ENCODE assay signal across 11 cellular contexts in the genomic region with DNA sequence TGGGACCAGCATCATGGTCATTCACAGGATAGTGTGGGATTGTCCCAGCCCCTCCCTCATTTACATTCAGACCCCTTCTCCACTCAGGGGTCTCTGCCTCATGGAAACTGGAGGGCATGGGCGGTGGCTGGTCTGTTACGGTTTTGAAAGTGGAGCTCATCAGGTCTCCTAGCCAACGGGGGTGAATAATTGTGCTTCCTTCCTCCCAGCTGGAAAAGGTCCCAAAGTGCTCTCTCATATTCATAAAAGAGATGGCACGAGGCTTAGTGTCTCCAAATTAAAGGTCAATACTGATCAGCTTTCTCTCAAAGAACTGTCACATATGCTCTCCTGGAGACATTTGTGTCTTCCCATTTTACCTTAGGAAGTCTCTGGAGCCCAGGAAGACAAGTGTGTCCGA. TPM values are rescaled to one million over a fixed set of nuclear protein-coding genes. Genes with fewer than 3 reads are reported as not detected.
DNase-seq lines count a peak whose midpoint lies in the region; ATAC-seq and TF ChIP-seq lines count a peak whose summit lies in the region.
"Had no signal": no experiment of that assay in that cellular context is flagged by ENCODE, and none has a peak within 500 bp of the region (broad histone marks: within the 10 kb centered on the region; RNA-seq: fewer than 3 reads in every experiment).

No MANE protein-coding gene starts in this region.

- intact Hi-C loops in breast epithelium (cut with DNase I; ENCODE audit: low total_unique reads) (no loop called here), mammary epithelial cell (cut with micrococcal nuclease) (no loop called here), ascending aorta (cut with DNase I) (no loop called here)

- no peak overlapping the region for H2AFZ ChIP-seq in mammary epithelial cell (ENCODE audit: low read depth, low read length)

- WGBS in mammary epithelial cell (ENCODE audit: low coverage, missing lambda C conversion rate) = 72% methylated on average over 5 of the region's 5 CpGs
- 53 to 68% methylated on average over 4 of the region's 5 CpGs for WGBS in mesodermal cell (ENCODE audit: insufficient coverage in 2 of 2), 2 experiments

- H4K20me1 ChIP-seq in mammary epithelial cell (ENCODE audit: insufficient read depth, low read length) = peaks cover 3% of the 10 kb centered on the region

- no peak for TF ChIP-seq POLR2A in breast epithelium (IDR thresholded peaks at IDR 0.05)

- H3K27ac ChIP-seq in breast epithelium (peak overlapping the region; percentile 5 to 66), mammary epithelial cell (ENCODE audit: insufficient read depth, low read depth, low read length) (no peak overlapping the region), caudate nucleus (ENCODE audit: low read depth, low read length) (peak overlapping the region; percentile 82), mesodermal cell (ENCODE audit: low read depth, low read length, severe bottlenecking) (peak overlapping the region; percentile 84), ascending aorta (no peak overlapping the region)

- BruUV-seq in mammary epithelial cell (replicated peaks; lab: Mats Ljungman, UMichigan) = no TSS peak

- DNase-seq in breast epithelium (ENCODE audit: low spot score in 2 of 2) = no peak
- no peak for DNase-seq in mammary epithelial cell
- DNase-seq in caudate nucleus (lab: John Stamatoyannopoulos, UW) = no peak
- peak; percentile 57 for DNase-seq in superior temporal gyrus (ENCODE audit: extremely low spot score)
- no peak for DNase-seq in stimulated activated CD4-positive, alpha-beta T cell treated with anti-CD3 and anti-CD28 coated beads, Interleukin-4, amount 100 ng/mL, for 24 hours
- no peak for DNase-seq in ascending aorta (ENCODE audit: low spot score in 2 of 2)
- DNase-seq: activated CD4-positive, CD25-positive, alpha-beta regulatory T cell treated with anti-CD3 and anti-CD28 coated beads, Interleukin-2, amount 50 U/mL, for 72 hours; activated gamma-delta T cell treated with Interleukin-2 at 50 U/mL for 16 hours; stimulated activated naive CD4-positive, alpha-beta T cell treated with Interleukin-2 at 50 U/mL for 16 hours had no signal

- H3K36me3 ChIP-seq in breast epithelium = no peaks in the 10 kb centered on the region
- peaks cover 2% of the 10 kb centered on the region for H3K36me3 ChIP-seq in mammary epithelial cell (ENCODE audit: insufficient read depth, low read length)
- H3K36me3 ChIP-seq in mesodermal cell (ENCODE audit: control insufficient read depth, insufficient read depth, low read length) = no peaks in the 10 kb centered on the region
- H3K36me3 ChIP-seq in ascending aorta = no peaks in the 10 kb centered on the region

- H3K9me3 ChIP-seq in breast epithelium (no peaks in the 10 kb centered on the region), mammary epithelial cell (replicated peaks; ENCODE audit: insufficient read depth, low read length) (no peaks in the 10 kb centered on the region), mesodermal cell (ENCODE audit: control insufficient read depth, low read length) (no peaks in the 10 kb centered on the region), ascending aorta (no peaks in the 10 kb centered on the region)

- H3K4me1 ChIP-seq in breast epithelium = peaks cover 7 to 14% of the 10 kb centered on the region in 2 donors
- peaks cover under 1% of the 10 kb centered on the region for H3K4me1 ChIP-seq in mammary epithelial cell (ENCODE audit: insufficient read depth, low read length)
- peaks cover 46% of the 10 kb centered on the region for H3K4me1 ChIP-seq in mesodermal cell (ENCODE audit: control insufficient read depth, insufficient read depth, low read length, poor library complexity, severe bottlenecking)
- H3K4me1 ChIP-seq in ascending aorta = peaks cover 0 to 17% of the 10 kb centered on the region in 2 donors

- CTCF ChIA-PET in mammary epithelial cell (lab: Charles Lee; ENCODE audit: low non-redundant PET) = no interaction called here

- H3K4me3 ChIP-seq in breast epithelium = no peak overlapping the region
- H3K4me3 ChIP-seq in mammary epithelial cell (replicated peaks in 1 of 3; ENCODE audit: insufficient read depth in 1 of 3, low read depth in 2 of 3, low read length in 3 of 3) = no peak overlapping the region
- H3K4me3 ChIP-seq in mesodermal cell (ENCODE audit: extremely low read depth, insufficient read depth, low read length, poor library complexity, severe bottlenecking) = no peak overlapping the region
- no peak overlapping the region for H3K4me3 ChIP-seq in ascending aorta

- in situ Hi-C loops in mammary epithelial cell (cut with MboI; ENCODE audit: low sequenced_read_pairs in 2 of 2) = loop anchor here in 1 of 2 donors (25.0 kb wide), 2 partner anchors 172 to 347 kb away; no protein-coding TSS in a partner anchor

- H3K4me2 ChIP-seq in mammary epithelial cell (ENCODE audit: insufficient read depth, low read depth, low read length) = no peak overlapping the region

- H3K27me3 ChIP-seq in breast epithelium = no peaks in the 10 kb centered on the region
- no peaks in the 10 kb centered on the region for H3K27me3 ChIP-seq in mammary epithelial cell (ENCODE audit: insufficient read depth, low read length)
- H3K27me3 ChIP-seq in ascending aorta = no peaks in the 10 kb centered on the region

- peaks cover 99% of the 10 kb centered on the region for H3K79me2 ChIP-seq in mammary epithelial cell (ENCODE audit: insufficient read depth, low read length)

- ATAC-seq in activated CD4-positive, CD25-positive, alpha-beta regulatory T cell treated with anti-CD3 and anti-CD28 coated beads, Interleukin-2, amount 50 U/mL, for 24 hours = no peak

- dilution Hi-C loops in mammary epithelial cell (cut with HindIII; ENCODE audit: low sequenced_read_pairs) = no loop called here

- TF ChIP-seq CTCF in breast epithelium (IDR thresholded peaks at IDR 0.05) (no peak), mammary epithelial cell (conservative IDR thresholded peaks at IDR 0.05 in 1 of 2, IDR thresholded peaks at IDR 0.05 in 1 of 2; ENCODE audit: extremely low read depth in 1 of 2, insufficient read depth in 1 of 2, low read depth in 1 of 2, low read length in 2 of 2) (no peak), ascending aorta (IDR thresholded peaks at IDR 0.05) (no peak)

- H3K9ac ChIP-seq in mammary epithelial cell (ENCODE audit: insufficient read depth, low read length) = no peak overlapping the region

RNA-seq across cellular contexts. Expression of a gene that starts 19.9 kb away (rescaled TPM):
- total RNA-seq in breast epithelium = 10 to 100 TPM; 10.5 to 13.9 (median 11.5) TPM
- total RNA-seq in mammary epithelial cell = 10 to 100 TPM; 10.3 to 25.8 TPM
- 13.7 TPM for polyA plus RNA-seq in mammary epithelial cell
- polyA minus RNA-seq in mammary epithelial cell = 32.0 TPM
- polyA plus RNA-seq in mesodermal cell (2013, experiment 1 of 2) = 32.9 TPM
- polyA plus RNA-seq in mesodermal cell (2013, experiment 2 of 2) = 28.8 TPM
- 5.0 TPM for total RNA-seq in ascending aorta

Comparison
In these comparisons a context has a peak if more than half of its experiments do, and no peak if none do; other contexts are left out.
1. H3K27ac ChIP-seq: peak in breast epithelium (2 of 2), caudate nucleus (single experiment) and mesodermal cell (single experiment); none in mammary epithelial cell (single experiment) and ascending aorta (0 of 2).